In genomic region chr9:133107245-133107722, GRCh38 we compare ENCODE assay signal across 13 cellular contexts.
"Had no signal": no experiment of that assay in that cellular context is flagged by ENCODE, and none has a peak within 500 bp of the region (broad histone marks: within the 10 kb centered on the region; RNA-seq: fewer than 3 reads in every experiment).

No MANE protein-coding gene starts in this region.

- H3K27me3 ChIP-seq: cardiac muscle cell, colonic mucosa, transverse colon had no signal

- DNase-seq: activated CD4-positive, alpha-beta T cell treated with anti-CD3 and anti-CD28 coated beads, Interleukin-2, amount 50 U/mL, for 4 hours; activated CD8-positive, alpha-beta memory T cell treated with anti-CD3 and anti-CD28 coated beads, Interleukin-2, amount 10 ng/mL, durations not matched to agents 7 days and 5 days; activated naive CD8-positive, alpha-beta T cell treated with anti-CD3 and anti-CD28 coated beads, Interleukin-2, amount 10 ng/mL, durations not matched to agents 7 days and 5 days; activated T-cell treated with anti-CD3 and anti-CD28 coated beads, Interleukin-2, amount 50 U/mL, for 4 hours; colonic mucosa; effector CD8-positive, alpha-beta T cell; hypothalamus; nephron progenitor cell; SIG-M5; small intestine; transverse colon had no signal

- H3K9me3 ChIP-seq: colonic mucosa, transverse colon had no signal

- ATAC-seq: activated CD8-positive, alpha-beta memory T cell treated with anti-CD3 and anti-CD28 coated beads, Interleukin-2, amount 10 ng/mL, durations not matched to agents 7 days and 5 days; activated T-cell treated with anti-CD3 and anti-CD28 coated beads, Interleukin-2, amount 50 U/mL, for 4 hours had no signal

- H3K4me3 ChIP-seq: cardiac muscle cell, colonic mucosa, transverse colon had no signal

- H3K4me1 ChIP-seq: colonic mucosa had no signal

- H3K27ac ChIP-seq: cardiac muscle cell, colonic mucosa, epithelial cell of prostate, transverse colon had no signal
